1 cellular context compared by ENCODE assay signal in genomic region chr4:3498407-3498806, GRCh38.
TF ChIP-seq lines count a peak whose summit lies in the region.

No MANE protein-coding gene starts in this region.

TF ChIP-seq in IMR-90, 13 proteins besides CTCF, POLR2A, EP300 and RAD21:
- TF ChIP-seq RCOR1 (IDR thresholded peaks at IDR 0.05; ENCODE audit: insufficient replicate concordance, low read length) (no peak), ELK1 (IDR thresholded peaks at IDR 0.05; ENCODE audit: borderline replicate concordance, low read depth, low read length) (no peak)
